8 cellular contexts compared by ENCODE assay signal in the genomic region with DNA sequence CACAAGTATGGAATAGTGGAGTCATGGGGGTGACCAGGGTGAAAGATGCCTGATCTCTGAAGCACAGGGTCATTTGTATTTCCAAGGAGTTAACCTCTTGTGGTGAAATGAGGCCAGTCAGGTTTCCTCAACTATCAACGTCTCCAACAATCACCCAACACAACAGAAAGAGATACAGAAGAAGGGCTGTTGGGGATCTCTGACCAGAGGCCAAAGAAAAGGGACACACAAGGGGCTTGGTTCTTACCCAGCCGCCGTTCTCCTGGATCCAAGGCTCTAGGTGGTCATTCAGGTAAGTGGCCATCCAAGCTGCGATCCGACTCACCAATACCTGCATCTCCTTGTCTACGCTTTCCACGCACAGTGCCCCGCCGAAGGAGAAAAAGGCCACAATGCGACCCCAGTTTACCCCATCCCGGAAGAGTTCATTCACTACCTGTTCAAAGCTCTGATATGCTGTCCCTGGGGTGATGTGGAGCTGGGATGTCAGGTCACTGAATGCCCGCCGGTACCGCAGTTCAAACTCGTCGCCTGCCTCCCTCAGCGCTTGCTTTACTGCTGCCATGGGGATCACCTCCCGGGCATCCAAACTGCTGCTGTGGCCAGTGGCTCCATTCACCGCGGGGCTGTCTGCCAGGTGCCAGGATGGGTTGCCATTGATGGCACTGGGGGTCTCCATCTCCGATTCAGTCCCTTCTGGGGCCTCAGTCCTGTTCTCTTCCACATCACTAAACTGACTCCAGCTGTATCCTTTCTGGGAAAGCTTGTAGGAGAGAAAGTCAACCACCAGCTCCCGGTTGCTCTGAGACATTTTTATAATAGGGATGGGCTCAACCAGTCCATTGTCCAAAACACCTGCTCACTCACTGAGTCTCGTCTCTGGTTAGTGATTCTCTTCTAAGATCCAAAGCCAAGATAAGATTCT. TPM values are rescaled to one million over a fixed set of nuclear protein-coding genes. Genes with fewer than 3 reads are reported as not detected.
DNase-seq lines count a peak whose midpoint lies in the region; ATAC-seq and TF ChIP-seq lines count a peak whose summit lies in the region.

No MANE protein-coding gene starts in this region.

- H3K36me3 ChIP-seq in OCI-LY3 (replicated peaks; ENCODE audit: low read depth, low read length): peaks cover 24% of the 10 kb centered on the region
- no peaks in the 10 kb centered on the region for H3K36me3 ChIP-seq in mesendoderm (ENCODE audit: control insufficient read depth, insufficient read depth, low read length)

- H3K27ac Mint-ChIP-seq in central memory CD8-positive, alpha-beta T cell (ENCODE audit: low read depth): peak overlapping the region; percentile 95
- H3K27ac Mint-ChIP-seq in type B pancreatic cell: peak overlapping the region; percentile 99

- no peak overlapping the region for H3K23ac ChIP-seq in mesendoderm (ENCODE audit: low read length)

- H2AFZ ChIP-seq in OCI-LY3 (ENCODE audit: low read depth, low read length): no peak overlapping the region

- no peak overlapping the region for H2BK5ac ChIP-seq in mesendoderm (ENCODE audit: low read length)

- H3K4me1 Mint-ChIP-seq in central memory CD8-positive, alpha-beta T cell: peaks cover 60% of the 10 kb centered on the region
- H3K4me1 Mint-ChIP-seq in type B pancreatic cell (ENCODE audit: unreplicated experiment): peaks cover 57% of the 10 kb centered on the region

- no peaks in the 10 kb centered on the region for H3K9me3 Mint-ChIP-seq in central memory CD8-positive, alpha-beta T cell
- H3K9me3 Mint-ChIP-seq in type B pancreatic cell: no peaks in the 10 kb centered on the region

- peaks cover 7% of the 10 kb centered on the region for H3K79me1 ChIP-seq in mesendoderm (ENCODE audit: low read length)

- H3K27ac ChIP-seq in OCI-LY3 (ENCODE audit: low read length) (peak overlapping the region; percentile 90), mesendoderm (ENCODE audit: low read depth, low read length) (no peak overlapping the region)

- H3K4me1 ChIP-seq in OCI-LY3 (ENCODE audit: low read length) (peaks cover 61% of the 10 kb centered on the region), mesendoderm (ENCODE audit: control insufficient read depth, low read depth, low read length) (peaks cover 16% of the 10 kb centered on the region)

- no peak overlapping the region for H2BK120ac ChIP-seq in mesendoderm (ENCODE audit: low read depth, low read length)

- peaks cover 22% of the 10 kb centered on the region for H3K36me3 Mint-ChIP-seq in central memory CD8-positive, alpha-beta T cell (ENCODE audit: insufficient read depth)
- H3K36me3 Mint-ChIP-seq in type B pancreatic cell: peaks cover 47% of the 10 kb centered on the region

- no CpG with 5 or more reads among the region's 23 CpGs for WGBS in mesendoderm (ENCODE audit: extremely low coverage, insufficient coverage, low lambda C conversion rate)

- H3K4me3 ChIP-seq in OCI-LY3 (ENCODE audit: low read length): peak overlapping the region; percentile 91
- H3K4me3 ChIP-seq in mesendoderm (ENCODE audit: low read length): no peak overlapping the region

- H4K20me1 ChIP-seq in OCI-LY3 (ENCODE audit: insufficient read depth, low read length): peaks cover 5% of the 10 kb centered on the region; the same call in 1 of the 2 replicates

- no peak overlapping the region for H4K8ac ChIP-seq in mesendoderm (ENCODE audit: low read depth, low read length)

- no peak overlapping the region for H3K4ac ChIP-seq in mesendoderm (ENCODE audit: low read depth, low read length)

- no peak overlapping the region for H2AK5ac ChIP-seq in mesendoderm (ENCODE audit: low read length)

- H3K4me2 ChIP-seq in OCI-LY3 (ENCODE audit: low read length) (peak overlapping the region; percentile 95), mesendoderm (ENCODE audit: low read length) (no peak overlapping the region)

- H3K56ac ChIP-seq in mesendoderm (ENCODE audit: low read length): peak overlapping the region; percentile 30

- H4K5ac ChIP-seq in mesendoderm (ENCODE audit: low read length): no peak overlapping the region

- peaks cover 61% of the 10 kb centered on the region for H3K79me2 ChIP-seq in OCI-LY3 (ENCODE audit: low read length)
- peaks cover 27% of the 10 kb centered on the region for H3K79me2 ChIP-seq in mesendoderm (ENCODE audit: control insufficient read depth, insufficient read depth, low read length)

- H3K9ac ChIP-seq in OCI-LY3 (ENCODE audit: low read length) (peak overlapping the region; percentile 99), mesendoderm (ENCODE audit: low read length) (peak overlapping the region; percentile 52)

- in situ Hi-C loops in G401 (cut with HindIII; ENCODE audit: low sequenced_read_pairs): no loop called here

- H3K27me3 ChIP-seq in OCI-LY3 (ENCODE audit: low read depth, low read length): no peaks in the 10 kb centered on the region
- no peaks in the 10 kb centered on the region for H3K27me3 ChIP-seq in mesendoderm (ENCODE audit: insufficient read depth, low read length, poor library complexity)

- no peaks in the 10 kb centered on the region for H3K9me3 ChIP-seq in OCI-LY3 (ENCODE audit: insufficient read depth, low read length)

- ATAC-seq in central memory CD8-positive, alpha-beta T cell (replicated peaks; ENCODE audit: extremely low read depth, poor library complexity, severe bottlenecking): no peak
- ATAC-seq in GM19035 (IDR thresholded peaks at IDR 0.05; ENCODE audit: unreplicated experiment): no peak

- H3K4me3 Mint-ChIP-seq in central memory CD8-positive, alpha-beta T cell: peak overlapping the region; percentile 96
- H3K4me3 Mint-ChIP-seq in type B pancreatic cell: peak overlapping the region; percentile 92

- no peak overlapping the region for H2BK15ac ChIP-seq in mesendoderm (replicated peaks; ENCODE audit: low read depth)

- no peak for TF ChIP-seq CTCF in OCI-LY3 (IDR thresholded peaks at IDR 0.05; ENCODE audit: low read depth, low read length)
- TF ChIP-seq CTCF in type B pancreatic cell (conservative IDR thresholded peaks at IDR 0.05): no peak

- no peaks in the 10 kb centered on the region for H3K27me3 Mint-ChIP-seq in central memory CD8-positive, alpha-beta T cell
- no peaks in the 10 kb centered on the region for H3K27me3 Mint-ChIP-seq in type B pancreatic cell

- no peak overlapping the region for H3K18ac ChIP-seq in mesendoderm (ENCODE audit: low read length)

- DNase-seq in G401 (ENCODE audit: low spot score) (peak; percentile 59), mesendoderm (no peak), type B pancreatic cell (ENCODE audit: extremely low spot score, unreplicated experiment) (no peak), A172 (ENCODE audit: low spot score) (no peak), DMS 273 treated with DMSO at 0.1 percent for 48 hours (lab: John Stamatoyannopoulos, UW) (no peak)
- no peak for DNase-seq in central memory CD8-positive, alpha-beta T cell (ENCODE audit: low spot score in 2 of 2)

RNA-seq across cellular contexts. Expression of a gene that starts 1.0 kb away (rescaled TPM):
- total RNA-seq in G401 (2014; rRNA removed; shearing (Covaris generic)): 104 and 109 TPM in 2 replicates
- polyA plus RNA-seq in mesendoderm (2013, experiment 1 of 2): 41.9 TPM
- 43.7 TPM for polyA plus RNA-seq in mesendoderm (2013, experiment 2 of 2)
- 142 and 243 TPM in 2 replicates for total RNA-seq in type B pancreatic cell (ENCODE audit: low replicate concordance)
- 202 and 212 TPM in 2 replicates for total RNA-seq in A172 (2014; rRNA removed; shearing (Covaris generic))

RNA-seq across cellular contexts. Expression of a gene that starts 17.4 kb away (rescaled TPM):
- 94.2 and 155 TPM in 2 replicates for total RNA-seq in G401 (2014; rRNA removed; shearing (Covaris generic))
- 119 TPM for polyA plus RNA-seq in mesendoderm (2013, experiment 1 of 2)
- 120 TPM for polyA plus RNA-seq in mesendoderm (2013, experiment 2 of 2)
- 45.0 and 130 TPM in 2 replicates for total RNA-seq in type B pancreatic cell (ENCODE audit: low replicate concordance)
- total RNA-seq in A172 (2014; rRNA removed; shearing (Covaris generic)): 224 and 245 TPM in 2 replicates
